Comparison of ENCODE assay signal across 16 cellular contexts in genomic region chr15:68646751-68647150, GRCh38.
DNase-seq lines count a peak whose midpoint lies in the region; ATAC-seq, FAIRE-seq and TF ChIP-seq lines count a peak whose summit lies in the region.
"Had no signal": no experiment of that assay in that cellular context is flagged by ENCODE, and none has a peak within 500 bp of the region (broad histone marks: within the 10 kb centered on the region; RNA-seq: fewer than 3 reads in every experiment).

No MANE protein-coding gene starts in this region.

- no peak overlapping the region for H3K4me2 ChIP-seq in osteoblast (ENCODE audit: insufficient read depth, low read length)

- H3K4me1 ChIP-seq in endodermal cell (ENCODE audit: control insufficient read depth, insufficient read depth, low read length) (peaks cover 7% of the 10 kb centered on the region), osteoblast (ENCODE audit: insufficient read depth, low read length) (peaks cover 28% of the 10 kb centered on the region)
- H3K4me1 ChIP-seq: Peyer's patch had no signal

- H3K36me3 Mint-ChIP-seq in endodermal cell (ENCODE audit: low read depth): no peaks in the 10 kb centered on the region
- H3K36me3 Mint-ChIP-seq in activated T-helper 1 cell treated with anti-CD3 and anti-CD28 coated beads, Interleukin-12 subunit alpha, Interleukin-12 subunit beta, Interleukin-2, Interleukin-4 antibody, amounts not matched to agents 30 ng/mL and 10 ng/mL and 1 ng/mL, durations not matched to agents 14 hours and 24 hours and 36 hours (ENCODE audit: low read depth): no peaks in the 10 kb centered on the region
- H3K36me3 Mint-ChIP-seq: CD8-positive, alpha-beta memory T cell had no signal

- 86 to 89% methylated on average over 5 of the region's 5 CpGs for WGBS in endodermal cell (ENCODE audit: insufficient coverage in 1 of 2, insufficient read length in 1 of 2), 2 experiments

- intact Hi-C loops in sciatic nerve (cut with DNase I): no loop called here
- intact Hi-C loops in activated T-helper 1 cell treated with anti-CD3 and anti-CD28 coated beads, Interleukin-12 subunit alpha, Interleukin-12 subunit beta, Interleukin-2, Interleukin-4 antibody, amounts not matched to agents 30 ng/mL and 10 ng/mL and 1 ng/mL, durations not matched to agents 14 hours and 24 hours and 36 hours (cut with micrococcal nuclease): no loop called here

- H3K27me3 ChIP-seq in endodermal cell (ENCODE audit: control insufficient read depth, insufficient read depth, low read length, poor library complexity, severe bottlenecking) (no peaks in the 10 kb centered on the region), osteoblast (ENCODE audit: insufficient read depth, low read length) (no peaks in the 10 kb centered on the region)
- H3K27me3 ChIP-seq: MG63, Peyer's patch had no signal

- TF ChIP-seq CTCF in endodermal cell (conservative IDR thresholded peaks at IDR 0.05) (no peak), osteoblast (IDR thresholded peaks at IDR 0.05; ENCODE audit: extremely low read depth, low read depth, low read length) (no peak)

- no peaks in the 10 kb centered on the region for H3K27me3 Mint-ChIP-seq in endodermal cell (ENCODE audit: insufficient read depth)
- H3K27me3 Mint-ChIP-seq in activated T-helper 1 cell treated with anti-CD3 and anti-CD28 coated beads, Interleukin-12 subunit alpha, Interleukin-12 subunit beta, Interleukin-2, Interleukin-4 antibody, amounts not matched to agents 30 ng/mL and 10 ng/mL and 1 ng/mL, durations not matched to agents 14 hours and 24 hours and 36 hours (ENCODE audit: insufficient read depth): peaks cover 4% of the 10 kb centered on the region

- no peak for ATAC-seq in sciatic nerve
- ATAC-seq: HepG2 had no signal

- H3K27ac ChIP-seq in endodermal cell (ENCODE audit: low read depth, low read length): no peak overlapping the region
- no peak overlapping the region for H3K27ac ChIP-seq in osteoblast (ENCODE audit: low read depth, low read length)
- H3K27ac ChIP-seq: GM23248, Peyer's patch had no signal

- no peak overlapping the region for H2AFZ ChIP-seq in osteoblast (ENCODE audit: low read length)
- H2AFZ ChIP-seq: GM23248 had no signal

- no peak overlapping the region for H3K9ac ChIP-seq in endodermal cell (ENCODE audit: extremely low read depth, low read length, poor library complexity, severe bottlenecking)
- H3K9ac ChIP-seq: GM23248 had no signal

- H3K9me3 ChIP-seq in endodermal cell (ENCODE audit: control insufficient read depth, low read length) (no peaks in the 10 kb centered on the region), osteoblast (ENCODE audit: low read depth, low read length) (no peaks in the 10 kb centered on the region)
- H3K9me3 ChIP-seq: MG63, Peyer's patch had no signal

- peaks cover 9% of the 10 kb centered on the region for H3K4me1 Mint-ChIP-seq in endodermal cell
- H3K4me1 Mint-ChIP-seq in activated T-helper 1 cell treated with anti-CD3 and anti-CD28 coated beads, Interleukin-12 subunit alpha, Interleukin-12 subunit beta, Interleukin-2, Interleukin-4 antibody, amounts not matched to agents 30 ng/mL and 10 ng/mL and 1 ng/mL, durations not matched to agents 14 hours and 24 hours and 36 hours (ENCODE audit: low read depth): no peaks in the 10 kb centered on the region
- H3K4me1 Mint-ChIP-seq: CD8-positive, alpha-beta memory T cell had no signal

- DNase-seq in CD1c-positive myeloid dendritic cell (ENCODE audit: extremely low spot score): peak; percentile 31
- no peak for DNase-seq in HTR-8/SVneo (ENCODE audit: insufficient read length, low spot score)
- DNase-seq in endodermal cell: peak; percentile 27
- peak; percentile 26 for DNase-seq in sciatic nerve (ENCODE audit: low spot score)
- no peak for DNase-seq in activated T-helper 1 cell treated with anti-CD3 and anti-CD28 coated beads, Interleukin-12 subunit alpha, Interleukin-12 subunit beta, Interleukin-2, Interleukin-4 antibody, amounts not matched to agents 30 ng/mL and 10 ng/mL and 1 ng/mL, durations not matched to agents 14 hours and 24 hours and 36 hours (ENCODE audit: low spot score)
- DNase-seq in osteoblast (ENCODE audit: insufficient read length, low spot score, missing footprints): no peak
- no peak for DNase-seq in effector CD4-positive, alpha-beta T cell
- DNase-seq: ACHN; CD8-positive, alpha-beta memory T cell; GM23248; MG63; NCI-H1105 treated with DMSO at 0.1 percent for 48 hours; NCI-H187 treated with DMSO at 0.1 percent for 48 hours; SHP77 had no signal

- H4K20me1 ChIP-seq in osteoblast (ENCODE audit: insufficient read depth, low read length): no peaks in the 10 kb centered on the region

- peak; percentile 52 for FAIRE-seq in HTR-8/SVneo (lab: Jason Lieb, UNC)
- FAIRE-seq: HepG2 had no signal

- no peak overlapping the region for H3K4me3 Mint-ChIP-seq in endodermal cell
- no peak overlapping the region for H3K4me3 Mint-ChIP-seq in activated T-helper 1 cell treated with anti-CD3 and anti-CD28 coated beads, Interleukin-12 subunit alpha, Interleukin-12 subunit beta, Interleukin-2, Interleukin-4 antibody, amounts not matched to agents 30 ng/mL and 10 ng/mL and 1 ng/mL, durations not matched to agents 14 hours and 24 hours and 36 hours
- H3K4me3 Mint-ChIP-seq: CD8-positive, alpha-beta memory T cell had no signal

- H3K4me3 ChIP-seq in endodermal cell (ENCODE audit: low read length): no peak overlapping the region
- H3K4me3 ChIP-seq in osteoblast (ENCODE audit: insufficient read depth, low read length): no peak overlapping the region
- H3K4me3 ChIP-seq: GM23248, MG63, Peyer's patch had no signal

- no peak overlapping the region for H3K27ac Mint-ChIP-seq in endodermal cell
- H3K27ac Mint-ChIP-seq in activated T-helper 1 cell treated with anti-CD3 and anti-CD28 coated beads, Interleukin-12 subunit alpha, Interleukin-12 subunit beta, Interleukin-2, Interleukin-4 antibody, amounts not matched to agents 30 ng/mL and 10 ng/mL and 1 ng/mL, durations not matched to agents 14 hours and 24 hours and 36 hours: no peak overlapping the region
- H3K27ac Mint-ChIP-seq: CD8-positive, alpha-beta memory T cell had no signal

- H3K79me2 ChIP-seq in osteoblast (ENCODE audit: insufficient read depth, low read length): no peaks in the 10 kb centered on the region

- no peaks in the 10 kb centered on the region for H3K9me3 Mint-ChIP-seq in endodermal cell
- no peaks in the 10 kb centered on the region for H3K9me3 Mint-ChIP-seq in activated T-helper 1 cell treated with anti-CD3 and anti-CD28 coated beads, Interleukin-12 subunit alpha, Interleukin-12 subunit beta, Interleukin-2, Interleukin-4 antibody, amounts not matched to agents 30 ng/mL and 10 ng/mL and 1 ng/mL, durations not matched to agents 14 hours and 24 hours and 36 hours
- H3K9me3 Mint-ChIP-seq: CD8-positive, alpha-beta memory T cell had no signal

- H3K36me3 ChIP-seq in endodermal cell (ENCODE audit: control insufficient read depth, insufficient read depth, low read length) (no peaks in the 10 kb centered on the region), osteoblast (ENCODE audit: insufficient read depth, low read length) (no peaks in the 10 kb centered on the region)
- H3K36me3 ChIP-seq: Peyer's patch had no signal

Comparison
In these comparisons a context has a peak if more than half of its experiments do, and no peak if none do; other contexts are left out.
1. DNase-seq: peak in CD1c-positive myeloid dendritic cell (single experiment), endodermal cell (single experiment) and sciatic nerve (single experiment); none in HTR-8/SVneo (single experiment), activated T-helper 1 cell treated with anti-CD3 and anti-CD28 coated beads, Interleukin-12 subunit alpha, Interleukin-12 subunit beta, Interleukin-2, Interleukin-4 antibody, amounts not matched to agents 30 ng/mL and 10 ng/mL and 1 ng/mL, durations not matched to agents 14 hours and 24 hours and 36 hours (single experiment), osteoblast (single experiment) and effector CD4-positive, alpha-beta T cell (single experiment).